24 cellular contexts compared by ENCODE assay signal in the genomic region with DNA sequence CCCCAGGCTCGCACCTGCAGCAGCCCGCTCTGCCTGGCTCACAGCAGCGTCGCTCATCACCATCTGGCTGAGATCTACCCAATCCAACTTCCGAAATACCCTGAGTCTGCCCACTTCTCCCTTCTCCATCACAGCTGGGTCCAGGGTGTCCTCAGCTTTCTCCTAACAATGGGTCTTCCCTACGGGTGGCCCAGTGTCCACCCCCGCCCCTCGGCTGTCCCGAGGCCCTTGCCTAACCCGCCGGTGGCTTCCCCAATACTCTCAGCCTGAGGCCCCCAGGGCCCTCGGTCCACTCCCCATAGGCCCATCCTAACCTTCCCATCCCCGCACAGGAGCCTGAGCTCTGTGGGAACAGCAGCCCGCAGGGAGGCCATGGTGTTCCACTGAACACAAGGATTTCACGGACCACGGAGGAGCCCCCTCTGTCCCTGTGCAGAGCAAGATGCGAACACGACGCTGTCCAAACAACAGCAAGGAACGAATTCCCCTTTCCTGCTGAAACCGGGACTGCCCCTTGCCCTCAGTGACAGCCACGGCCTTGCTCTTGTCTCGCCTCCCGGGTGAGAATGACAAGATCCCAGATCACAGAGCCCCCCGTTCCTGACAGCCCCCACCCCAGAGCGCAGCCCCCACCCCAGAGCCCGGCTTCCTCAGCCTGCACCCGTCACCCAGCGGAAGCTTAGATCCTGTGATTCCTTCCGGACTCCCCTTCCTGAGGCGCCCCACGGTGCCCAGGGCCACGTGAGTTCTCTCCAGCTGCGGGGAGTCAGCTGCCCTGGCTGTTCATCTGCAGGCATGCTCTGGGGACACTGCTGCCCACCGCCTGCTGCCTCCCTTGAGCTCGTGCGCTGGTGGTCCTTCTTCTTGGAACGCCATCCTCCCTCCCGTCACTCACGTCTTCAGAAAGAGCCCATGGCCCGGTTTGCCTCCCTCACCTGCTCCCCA. TPM values are rescaled to one million over a fixed set of nuclear protein-coding genes. Genes with fewer than 3 reads are reported as not detected.
DNase-seq lines count a peak whose midpoint lies in the region; ATAC-seq and TF ChIP-seq lines count a peak whose summit lies in the region.
"Had no signal": no experiment of that assay in that cellular context is flagged by ENCODE, and none has a peak within 500 bp of the region (broad histone marks: within the 10 kb centered on the region; RNA-seq: fewer than 3 reads in every experiment).

No MANE protein-coding gene starts in this region.

- 0 out of 2 replicates have a peak, but pooled peaks cover 4% of the 10 kb centered on the region for H4K20me1 ChIP-seq in SK-N-SH (ENCODE audit: insufficient read depth)

- WGBS in SK-N-SH (ENCODE audit: low lambda C conversion rate) = 92% methylated on average over 39 of the region's 41 CpGs

- H3K9me3 Mint-ChIP-seq in immature natural killer cell (no peaks in the 10 kb centered on the region), progenitor cell of endocrine pancreas (ENCODE audit: low read depth) (peaks cover 4% of the 10 kb centered on the region)
- H3K9me3 Mint-ChIP-seq: effector memory CD8-positive, alpha-beta T cell; IgD-negative memory B cell; nephron had no signal

- H3K27me3 ChIP-seq in SK-N-SH (ENCODE audit: insufficient read depth) = no peaks in the 10 kb centered on the region
- H3K27me3 ChIP-seq in Peyer's patch = no peaks in the 10 kb centered on the region
- H3K27me3 ChIP-seq: esophagus squamous epithelium, gastroesophageal sphincter, tibial artery had no signal

- H3K4me3 ChIP-seq in SK-N-SH (ENCODE audit: low read depth in 2 of 2, low read length in 1 of 2) = no peak overlapping the region
- H3K4me3 ChIP-seq in Peyer's patch = no peak overlapping the region
- no peak overlapping the region for H3K4me3 ChIP-seq in coronary artery
- H3K4me3 ChIP-seq: esophagus squamous epithelium, gastroesophageal sphincter, tibial artery had no signal

- TF ChIP-seq EP300 in SK-N-SH (IDR thresholded peaks at IDR 0.05; ENCODE audit: borderline replicate concordance in 1 of 2, low read depth in 1 of 2, low read length in 1 of 2) = no peak

- H3K27ac Mint-ChIP-seq in immature natural killer cell (peak overlapping the region in 5 of 6 donors; percentile 43 to 81 (median 75)), progenitor cell of endocrine pancreas (no peak overlapping the region)
- H3K27ac Mint-ChIP-seq: activated naive CD8-positive, alpha-beta T cell; IgD-negative memory B cell; nephron had no signal

- H3K4me2 ChIP-seq in SK-N-SH = no peak overlapping the region

- H3K36me3 Mint-ChIP-seq in immature natural killer cell (peaks cover 3 to 29% (median 3%) of the 10 kb centered on the region in 3 donors), progenitor cell of endocrine pancreas (ENCODE audit: insufficient read depth) (peaks cover 2% of the 10 kb centered on the region)
- H3K36me3 Mint-ChIP-seq: activated naive CD8-positive, alpha-beta T cell; IgD-negative memory B cell had no signal

- H3K9ac ChIP-seq in SK-N-SH = no peak overlapping the region

- no peak overlapping the region for H2AFZ ChIP-seq in SK-N-SH (ENCODE audit: low read depth)

- H3K9me3 ChIP-seq in SK-N-SH (no peaks in the 10 kb centered on the region), Peyer's patch (no peaks in the 10 kb centered on the region)
- H3K9me3 ChIP-seq: esophagus squamous epithelium, gastroesophageal sphincter, tibial artery had no signal

- no peak for ATAC-seq in SK-N-SH treated with all-trans-retinoic acid at 6 μM for 48 hours
- ATAC-seq: activated CD4-positive, CD25-positive, alpha-beta regulatory T cell treated with anti-CD3 and anti-CD28 coated beads, Interleukin-2, amount 50 U/mL, for 24 hours; effector memory CD8-positive, alpha-beta T cell; gastroesophageal sphincter had no signal

- POLR2A ChIA-PET in SK-N-SH (lab: Yijun Ruan, JAX) = no interaction called here

- H3K4me1 Mint-ChIP-seq in immature natural killer cell = peaks cover 30 to 31% of the 10 kb centered on the region in 2 donors
- H3K4me1 Mint-ChIP-seq in progenitor cell of endocrine pancreas (ENCODE audit: low read depth) = no peaks in the 10 kb centered on the region
- H3K4me1 Mint-ChIP-seq: IgD-negative memory B cell, nephron had no signal

- no peak for TF ChIP-seq RAD21 in SK-N-SH (IDR thresholded peaks at IDR 0.05; ENCODE audit: low read length)

- H3K4me3 Mint-ChIP-seq in immature natural killer cell (no peak overlapping the region), progenitor cell of endocrine pancreas (ENCODE audit: low read depth) (no peak overlapping the region)
- H3K4me3 Mint-ChIP-seq: activated naive CD8-positive, alpha-beta T cell; effector memory CD8-positive, alpha-beta T cell; IgD-negative memory B cell; nephron had no signal

- H3K4me1 ChIP-seq in SK-N-SH (ENCODE audit: control insufficient read depth in 1 of 2, insufficient read depth in 2 of 2, low read depth in 1 of 2, low read length in 1 of 2) (no peaks in the 10 kb centered on the region), Peyer's patch (no peaks in the 10 kb centered on the region)
- H3K4me1 ChIP-seq: esophagus squamous epithelium, tibial artery had no signal

- no peak for TF ChIP-seq CTCF in SK-N-SH (IDR thresholded peaks at IDR 0.05)
- TF ChIP-seq CTCF in Peyer's patch (IDR thresholded peaks at IDR 0.05) = no peak
- no peak for TF ChIP-seq CTCF in progenitor cell of endocrine pancreas (IDR thresholded peaks at IDR 0.05; ENCODE audit: unreplicated experiment)
- no peak for TF ChIP-seq CTCF in coronary artery (IDR thresholded peaks at IDR 0.05)

- CTCF ChIA-PET in SK-N-SH (lab: Yijun Ruan, JAX) = interaction anchor here (1.5 kb wide), 1 partner anchor 14 kb away, joined by 7 read pairs; no protein-coding TSS in a partner anchor

- H3F3A ChIP-seq in SK-N-SH (replicated peaks; ENCODE audit: insufficient read depth) = no peaks in the 10 kb centered on the region

- TF ChIP-seq POLR2A in Peyer's patch (IDR thresholded peaks at IDR 0.05) = no peak

- H3K27ac ChIP-seq in SK-N-SH (ENCODE audit: low read depth in 2 of 2, low read length in 1 of 2) (no peak overlapping the region), Peyer's patch (no peak overlapping the region), coronary artery (no peak overlapping the region)
- H3K27ac ChIP-seq: 22Rv1, esophagus squamous epithelium, gastroesophageal sphincter, tibial artery had no signal

- H3K79me2 ChIP-seq in SK-N-SH (ENCODE audit: insufficient read depth) = no peaks in the 10 kb centered on the region

- H3K36me3 ChIP-seq in SK-N-SH (replicated peaks in 1 of 2; ENCODE audit: control insufficient read depth in 1 of 2, insufficient read depth in 2 of 2, low read length in 1 of 2) (no peaks in the 10 kb centered on the region), Peyer's patch (peaks cover 0 to 34% (median 0%) of the 10 kb centered on the region in 3 donors)

- DNase-seq in SK-N-SH = peak; percentile 21
- peak in 2 of 3 donors; percentile 34 to 42 for DNase-seq in Peyer's patch
- no peak for DNase-seq in immature natural killer cell
- DNase-seq in progenitor cell of endocrine pancreas (ENCODE audit: low spot score, unreplicated experiment) = peak; percentile 9
- DNase-seq in NCI-H69 (lab: John Stamatoyannopoulos, UW) = no peak
- DNase-seq in NCI-H510A treated with DMSO at 0.1 percent for 48 hours (lab: John Stamatoyannopoulos, UW) = no peak
- DNase-seq in coronary artery (ENCODE audit: low spot score) = no peak
- DNase-seq: AML-193; effector memory CD8-positive, alpha-beta T cell; esophagus squamous epithelium; midbrain; NCI-H1417; NCI-H2081 treated with DMSO at 0.1 percent for 48 hours; NCI-H510A; small intestine; stimulated activated naive CD4-positive, alpha-beta T cell treated with Interleukin-2 at 50 U/mL for 16 hours had no signal

- peaks cover 16 to 30% (median 21%) of the 10 kb centered on the region in 3 donors for H3K27me3 Mint-ChIP-seq in immature natural killer cell (ENCODE audit: low read depth in 3 of 3)
- peaks cover 24% of the 10 kb centered on the region for H3K27me3 Mint-ChIP-seq in progenitor cell of endocrine pancreas
- H3K27me3 Mint-ChIP-seq: activated naive CD8-positive, alpha-beta T cell; effector memory CD8-positive, alpha-beta T cell had no signal

- H3K9me2 ChIP-seq in SK-N-SH = no peaks in the 10 kb centered on the region

TF ChIP-seq in SK-N-SH, 30 proteins besides CTCF, POLR2A, EP300 and RAD21:
- TF ChIP-seq NRF1 (IDR thresholded peaks at IDR 0.05; ENCODE audit: low read depth, low read length) = no peak

TF ChIP-seq in SK-N-SH treated with all-trans-retinoic acid at 6 μM for 48 hours, 23 proteins besides CTCF, POLR2A, EP300 and RAD21 (continues in another document):
- TF ChIP-seq PATZ1 (CRISPR knock-in tag; IDR thresholded peaks at IDR 0.05; ENCODE audit: borderline replicate concordance) = no peak

RNA-seq across cellular contexts. Expression of gene CARS1, which starts 48.8 kb away (rescaled TPM):
- polyA plus RNA-seq in SK-N-SH (2012; rRNA removed) (52.1 and 65.2 TPM in 2 replicates), immature natural killer cell (10 to 100 TPM; 32.6 to 48.9 (median 44.2) TPM)
- 44.2 and 44.3 TPM in 2 replicates for polyA plus RNA-seq in SK-N-SH (2012; cell fraction: cytosol; rRNA removed)
- 139 and 179 TPM in 2 replicates for polyA plus RNA-seq in SK-N-SH (2012; cell fraction: nucleus; rRNA removed)
- total RNA-seq in Peyer's patch (10 to 100 TPM; 41.7 to 59.9 (median 54.1) TPM), progenitor cell of endocrine pancreas (56.4 and 64.5 TPM in 2 replicates)

RNA-seq across cellular contexts. Expression of gene OSBPL5, which starts 59.0 kb away (rescaled TPM):
- polyA plus RNA-seq in SK-N-SH (2012; rRNA removed) = 7.8 and 10.9 TPM in 2 replicates
- 2.7 and 4.3 TPM in 2 replicates for polyA plus RNA-seq in SK-N-SH (2012; cell fraction: cytosol; rRNA removed)
- 39.6 and 46.8 TPM in 2 replicates for polyA plus RNA-seq in SK-N-SH (2012; cell fraction: nucleus; rRNA removed)
- total RNA-seq in Peyer's patch = 100 to 1,000 TPM in 1 of 4 donors, 10 to 100 TPM in 3; 39.8 to 110 (median 73.2) TPM
- polyA plus RNA-seq in immature natural killer cell = 10 to 100 TPM; 32.8 to 98.9 (median 33.3) TPM
- total RNA-seq in progenitor cell of endocrine pancreas = 11.9 and 13.3 TPM in 2 replicates

Comparison
In these comparisons a context has a peak if more than half of its experiments do, and no peak if none do; other contexts are left out.
1. DNase-seq: peak in SK-N-SH (single experiment), Peyer's patch (2 of 3) and progenitor cell of endocrine pancreas (single experiment); none in immature natural killer cell (0 of 3), NCI-H69 (single experiment), NCI-H510A treated with DMSO at 0.1 percent for 48 hours (single experiment) and coronary artery (single experiment).